12 cellular contexts compared by ENCODE assay signal in genomic region chr3:11784962-11785361, GRCh38.
DNase-seq lines count a peak whose midpoint lies in the region; ATAC-seq and TF ChIP-seq lines count a peak whose summit lies in the region.
"Had no signal": no experiment of that assay in that cellular context is flagged by ENCODE, and none has a peak within 500 bp of the region (broad histone marks: within the 10 kb centered on the region; RNA-seq: fewer than 3 reads in every experiment).

No MANE protein-coding gene starts in this region.

- H4K8ac ChIP-seq in mesenchymal stem cell (ENCODE audit: low read length) = no peak overlapping the region

- peak; percentile 39 for DNase-seq in ELF-1 (ENCODE audit: low read depth, low spot score)
- DNase-seq in KBM-7 = peak; percentile 26
- DNase-seq in activated CD4-positive, alpha-beta memory T cell treated with anti-CD3 and anti-CD28 coated beads, Interleukin-2, amount 10 ng/mL, durations not matched to agents 7 days and 5 days = peak; percentile 55
- peak; percentile 70 for DNase-seq in mesenchymal stem cell
- DNase-seq in A673 (ENCODE audit: low spot score) = no peak
- no peak for DNase-seq in left colon
- no peak for DNase-seq in NCI-H510A (lab: John Stamatoyannopoulos, UW)
- DNase-seq: activated CD8-positive, alpha-beta memory T cell treated with anti-CD3 and anti-CD28 coated beads for 24 hours; NCI-H1105 treated with DMSO at 0.1 percent for 48 hours; NCI-H526 treated with DMSO at 0.1 percent for 48 hours; SIG-M5 had no signal

- H2AFZ ChIP-seq in mesenchymal stem cell (ENCODE audit: low read depth, low read length) = no peak overlapping the region

- H3K4ac ChIP-seq in mesenchymal stem cell (ENCODE audit: low read depth in 1 of 2, low read length in 2 of 2) = no peak overlapping the region

- H3K4me3 Mint-ChIP-seq in activated CD4-positive, alpha-beta memory T cell treated with anti-CD3 and anti-CD28 coated beads, Interleukin-2, amount 10 ng/mL, durations not matched to agents 7 days and 5 days = peak overlapping the region; percentile 58

- H3K36me3 ChIP-seq in mesenchymal stem cell (ENCODE audit: control insufficient read depth in 1 of 2, insufficient read depth in 2 of 2, low read depth in 1 of 2, low read length in 2 of 2) (peaks cover 20 to 44% of the 10 kb centered on the region in 2 experiments), A673 (ENCODE audit: insufficient read depth, low read length, poor library complexity, severe bottlenecking) (peaks cover 15% of the 10 kb centered on the region)

- intact Hi-C loops in A673 (cut with micrococcal nuclease; ENCODE audit: unreplicated experiment) = no loop called here
- intact Hi-C loops in left colon (cut with DNase I, micrococcal nuclease) = no loop called here

- H3K14ac ChIP-seq in mesenchymal stem cell (ENCODE audit: low read length in 2 of 2) = no peak overlapping the region

- in situ Hi-C loops in KBM-7 (cut with MboI; ENCODE audit: low pct_unique_long_range_greater_than_20kb, low sequenced_read_pairs) = no loop called here

- no peak overlapping the region for H2BK12ac ChIP-seq in mesenchymal stem cell (ENCODE audit: low read length in 2 of 2)

- CTCF ChIA-PET in activated CD4-positive, alpha-beta memory T cell treated with anti-CD3 and anti-CD28 coated beads, Interleukin-2, amount 10 ng/mL, durations not matched to agents 7 days and 5 days (lab: Charles Lee) = interaction anchor here (1.4 to 2.8 kb wide), 5 partner anchors 14 to 144 kb away, joined by 3 to 9 read pairs (median 5); no protein-coding TSS in a partner anchor
- CTCF ChIA-PET in A673 (lab: Charles Lee) = interaction anchor here (0.6 to 0.7 kb wide), 2 partner anchors 19 to 46 kb away, joined by 3 to 7 read pairs; no protein-coding TSS in a partner anchor

- H4K91ac ChIP-seq in mesenchymal stem cell (ENCODE audit: low read length) = no peak overlapping the region

- H2BK5ac ChIP-seq in mesenchymal stem cell (ENCODE audit: low read depth, low read length, poor library complexity, severe bottlenecking) = no peak overlapping the region

- peak overlapping the region; percentile 96 for H3K27ac Mint-ChIP-seq in activated CD4-positive, alpha-beta memory T cell treated with anti-CD3 and anti-CD28 coated beads, Interleukin-2, amount 10 ng/mL, durations not matched to agents 7 days and 5 days

- peaks cover 28% of the 10 kb centered on the region for H3K36me3 Mint-ChIP-seq in activated CD4-positive, alpha-beta memory T cell treated with anti-CD3 and anti-CD28 coated beads, Interleukin-2, amount 10 ng/mL, durations not matched to agents 7 days and 5 days (ENCODE audit: low read depth)

- H3K27ac ChIP-seq in mesenchymal stem cell (ENCODE audit: low read length, poor library complexity, severe bottlenecking) = no peak overlapping the region
- H3K27ac ChIP-seq in A673 (ENCODE audit: low read depth, low read length, poor library complexity, severe bottlenecking) = no peak overlapping the region

- no peak overlapping the region for H3K18ac ChIP-seq in mesenchymal stem cell (ENCODE audit: low read depth in 1 of 2, low read length in 2 of 2)

- H3K9ac ChIP-seq in mesenchymal stem cell (ENCODE audit: low read length) = no peak overlapping the region

- H3K4me3 ChIP-seq in mesenchymal stem cell (ENCODE audit: insufficient read depth in 1 of 2, low read depth in 1 of 2, low read length in 2 of 2) = no peak overlapping the region
- H3K4me3 ChIP-seq in A673 (ENCODE audit: low read depth, low read length, poor library complexity, severe bottlenecking) = no peak overlapping the region
- H3K4me3 ChIP-seq: lung had no signal

- WGBS in mesenchymal stem cell = 36% methylated on average over 2 of the region's 3 CpGs

- H3K4me2 ChIP-seq in mesenchymal stem cell (ENCODE audit: low read length, poor library complexity, severe bottlenecking) = no peak overlapping the region

- peaks cover 25% of the 10 kb centered on the region for H3K4me1 Mint-ChIP-seq in activated CD4-positive, alpha-beta memory T cell treated with anti-CD3 and anti-CD28 coated beads, Interleukin-2, amount 10 ng/mL, durations not matched to agents 7 days and 5 days

- H3K79me1 ChIP-seq in mesenchymal stem cell (replicated peaks; ENCODE audit: low read length, poor library complexity, severe bottlenecking) = no peaks in the 10 kb centered on the region

- H3K9me3 Mint-ChIP-seq in activated CD4-positive, alpha-beta memory T cell treated with anti-CD3 and anti-CD28 coated beads, Interleukin-2, amount 10 ng/mL, durations not matched to agents 7 days and 5 days = peaks cover 2% of the 10 kb centered on the region

- BruUV-seq in A673 (replicated peaks; lab: Mats Ljungman, UMichigan) = no TSS peak

- H3K27me3 ChIP-seq in mesenchymal stem cell (ENCODE audit: control insufficient read depth in 1 of 2, insufficient read depth in 1 of 2, low read length in 2 of 2) (no peaks in the 10 kb centered on the region), A673 (replicated peaks; ENCODE audit: insufficient read depth, low read depth, low read length, poor library complexity) (no peaks in the 10 kb centered on the region)

- POLR2A ChIA-PET in activated CD4-positive, alpha-beta memory T cell treated with anti-CD3 and anti-CD28 coated beads, Interleukin-2, amount 10 ng/mL, durations not matched to agents 7 days and 5 days (lab: Charles Lee) = interaction anchor here (0.8 to 4.3 kb wide), 8 partner anchors 15 to 65 kb away, joined by 3 to 32 read pairs (median 4); partner anchors contain the start of gene TAMM41
- POLR2A ChIA-PET in A673 (lab: Charles Lee; ENCODE audit: low non-redundant PET) = no interaction called here

- no peak overlapping the region for H2BK120ac ChIP-seq in mesenchymal stem cell (ENCODE audit: low read depth, low read length)

- H3K23ac ChIP-seq in mesenchymal stem cell (ENCODE audit: low read length in 2 of 2) = no peak overlapping the region

- TF ChIP-seq CTCF in A673 (conservative IDR thresholded peaks at IDR 0.05; ENCODE audit: low read depth, low read length) = no peak

- H3K9me3 ChIP-seq in mesenchymal stem cell (ENCODE audit: control insufficient read depth, low read length) = peaks cover 8% of the 10 kb centered on the region
- H3K9me3 ChIP-seq in A673 (ENCODE audit: low read depth, low read length, poor library complexity, severe bottlenecking) = no peaks in the 10 kb centered on the region

- H3K4me1 ChIP-seq in mesenchymal stem cell (ENCODE audit: control insufficient read depth, insufficient read depth, low read depth, low read length) (no peaks in the 10 kb centered on the region), A673 (ENCODE audit: insufficient read depth, low read length, poor library complexity, severe bottlenecking) (no peaks in the 10 kb centered on the region)

- no peak overlapping the region for H2BK15ac ChIP-seq in mesenchymal stem cell (ENCODE audit: low read depth, poor library complexity, severe bottlenecking)

- no peak overlapping the region for H2AK5ac ChIP-seq in mesenchymal stem cell (ENCODE audit: low read length, severe bottlenecking)

- no peak for ATAC-seq in left colon

- no peaks in the 10 kb centered on the region for H3K27me3 Mint-ChIP-seq in activated CD4-positive, alpha-beta memory T cell treated with anti-CD3 and anti-CD28 coated beads, Interleukin-2, amount 10 ng/mL, durations not matched to agents 7 days and 5 days

Comparison
In these comparisons a context has a peak if more than half of its experiments do, and no peak if none do; other contexts are left out.
1. DNase-seq: peak in ELF-1 (single experiment), KBM-7 (single experiment), activated CD4-positive, alpha-beta memory T cell treated with anti-CD3 and anti-CD28 coated beads, Interleukin-2, amount 10 ng/mL, durations not matched to agents 7 days and 5 days (single experiment) and mesenchymal stem cell (single experiment); none in A673 (single experiment), left colon (0 of 2) and NCI-H510A (single experiment).